ENCODE assay signal across 18 cellular contexts in genomic region chr9:87567047-87567446, GRCh38.
DNase-seq lines count a peak whose midpoint lies in the region; ATAC-seq and TF ChIP-seq lines count a peak whose summit lies in the region.
"Had no signal": no experiment of that assay in that cellular context is flagged by ENCODE, and none has a peak within 500 bp of the region (broad histone marks: within the 10 kb centered on the region; RNA-seq: fewer than 3 reads in every experiment).

No MANE protein-coding gene starts in this region.

- TF ChIP-seq POLR2A in testis (IDR thresholded peaks at IDR 0.05): no peak

- DNase-seq in NCI-H2081 (lab: John Stamatoyannopoulos, UW) (peak; percentile 32 to 86), NCI-H2081 treated with DMSO at 0.1 percent for 48 hours (lab: John Stamatoyannopoulos, UW) (no peak), PC-9 (no peak), fibroblast of villous mesenchyme (ENCODE audit: low read depth) (peak; percentile 36), testis (peak; percentile 53), NCI-H446 treated with DMSO at 0.1 percent for 48 hours (lab: John Stamatoyannopoulos, UW) (no peak), HUDEP-2 (lab: John Stamatoyannopoulos, UW; ENCODE audit: unreplicated experiment in 76 of 76) (no peak)
- DNase-seq: activated CD4-positive, alpha-beta T cell treated with anti-CD3 and anti-CD28 coated beads for 4 hours; activated naive CD8-positive, alpha-beta T cell treated with anti-CD3 and anti-CD28 coated beads, Interleukin-2, amount 10 ng/mL, durations not matched to agents 7 days and 5 days; central memory CD4-positive, alpha-beta T cell; left lung; NCI-H774; nephron progenitor cell; RPMI8226; stimulated activated CD4-positive, alpha-beta T cell treated with anti-CD3 and anti-CD28 coated beads, Interleukin-2, amount 100 ng/mL, for 48 hours; upper lobe of left lung had no signal

- H3K27me3 ChIP-seq in PC-9 (ENCODE audit: insufficient read depth, low read depth): no peaks in the 10 kb centered on the region
- H3K27me3 ChIP-seq in testis: no peaks in the 10 kb centered on the region
- H3K27me3 ChIP-seq: hepatocyte, left lung, upper lobe of left lung had no signal

- H3K4me2 ChIP-seq in PC-9: no peak overlapping the region
- H3K4me2 ChIP-seq: hepatocyte had no signal

- 29 to 47% methylated on average over 4 of the region's 4 CpGs for WGBS in testis, 2 donors

- no peak for TF ChIP-seq CTCF in PC-9 (conservative IDR thresholded peaks at IDR 0.05)
- no peak for TF ChIP-seq CTCF in fibroblast of villous mesenchyme (IDR thresholded peaks at IDR 0.05; ENCODE audit: insufficient read depth, low read depth, low read length)
- TF ChIP-seq CTCF in testis (IDR thresholded peaks at IDR 0.05): no peak

- H3K4me3 ChIP-seq in PC-9: no peak overlapping the region
- no peak overlapping the region for H3K4me3 ChIP-seq in fibroblast of villous mesenchyme (ENCODE audit: low read depth, low read length)
- H3K4me3 ChIP-seq in testis: no peak overlapping the region
- H3K4me3 ChIP-seq: hepatocyte, left lung, upper lobe of left lung had no signal

- peaks cover 4% of the 10 kb centered on the region; the same call in 1 of the 2 replicates for H4K20me1 ChIP-seq in PC-9 (ENCODE audit: insufficient read depth)

- H3K9me3 ChIP-seq in PC-9 (ENCODE audit: insufficient read depth, low read depth) (no peaks in the 10 kb centered on the region), testis (no peaks in the 10 kb centered on the region)
- H3K9me3 ChIP-seq: left lung, upper lobe of left lung had no signal

- H2AFZ ChIP-seq in PC-9: no peak overlapping the region
- H2AFZ ChIP-seq: hepatocyte had no signal

- H3K4me1 ChIP-seq in PC-9 (replicated peaks; ENCODE audit: insufficient read depth) (peaks cover 49% of the 10 kb centered on the region), testis (peaks cover 37% of the 10 kb centered on the region)

- H3F3A ChIP-seq in PC-9 (ENCODE audit: insufficient read depth, low read depth): peaks cover 18% of the 10 kb centered on the region

- H3K36me3 ChIP-seq in PC-9 (ENCODE audit: low read depth): 0 out of 2 replicates have a peak, but pooled peaks cover 6% of the 10 kb centered on the region
- no peaks in the 10 kb centered on the region for H3K36me3 ChIP-seq in testis (ENCODE audit: low read depth, missing control alignments)
- H3K36me3 ChIP-seq: left lung, upper lobe of left lung had no signal

- intact Hi-C loops in PC-9 (cut with micrococcal nuclease; ENCODE audit: unreplicated experiment): loop anchor here (1.0 kb wide), 2 partner anchors 34 to 230 kb away; no protein-coding TSS in a partner anchor
- intact Hi-C loops in testis (cut with DNase I; ENCODE audit: low total_unique reads): no loop called here

- no peaks in the 10 kb centered on the region for H3K9me2 ChIP-seq in PC-9 (ENCODE audit: insufficient read depth)

- BruUV-seq in PC-9 (replicated peaks; lab: Mats Ljungman, UMichigan): TSS peak; percentile 91

- H3K27ac ChIP-seq in PC-9 (no peak overlapping the region), testis (peak overlapping the region in 1 of 2 donors; percentile 24)
- H3K27ac ChIP-seq: hepatocyte, left lung had no signal

- H3K79me2 ChIP-seq in PC-9 (ENCODE audit: low read depth): peaks cover 6% of the 10 kb centered on the region; the same call in 1 of the 2 replicates

- POLR2A ChIA-PET in PC-9 (lab: Charles Lee; ENCODE audit: unreplicated experiment): interaction anchor here (0.6 to 0.7 kb wide), 3 partner anchors 60 to 77 kb away, joined by 3 to 6 read pairs (median 6); no protein-coding TSS in a partner anchor

- CTCF ChIA-PET in PC-9 (lab: Charles Lee): no interaction called here

- no peak for ATAC-seq in HG03457 (IDR thresholded peaks at IDR 0.05; ENCODE audit: unreplicated experiment)
- ATAC-seq: left lung had no signal

Comparison
In these comparisons a context has a peak if more than half of its experiments do, and no peak if none do; other contexts are left out.
1. DNase-seq: peak in NCI-H2081 (2 of 2), fibroblast of villous mesenchyme (single experiment) and testis (single experiment); none in NCI-H2081 treated with DMSO at 0.1 percent for 48 hours (single experiment), PC-9 (0 of 2), NCI-H446 treated with DMSO at 0.1 percent for 48 hours (single experiment) and HUDEP-2 (0 of 76).